ENCODE assay signal across 14 cellular contexts in genomic region chr6:170067257-170067656, GRCh38.
DNase-seq lines count a peak whose midpoint lies in the region; ATAC-seq and TF ChIP-seq lines count a peak whose summit lies in the region.
"Had no signal": no experiment of that assay in that cellular context is flagged by ENCODE, and none has a peak within 500 bp of the region (broad histone marks: within the 10 kb centered on the region; RNA-seq: fewer than 3 reads in every experiment).

No MANE protein-coding gene starts in this region.

- peaks cover 0 to 13% of the 10 kb centered on the region in 2 donors for H3K9me3 ChIP-seq in right atrium auricular region
- peaks cover 14% of the 10 kb centered on the region for H3K9me3 ChIP-seq in left ventricle myocardium inferior (replicated peaks)
- peaks cover 4 to 5% of the 10 kb centered on the region in 2 donors for H3K9me3 ChIP-seq in neuronal stem cell (replicated peaks in 1 of 2; ENCODE audit: control insufficient read depth in 2 of 2, insufficient read depth in 1 of 2, low read depth in 1 of 2, low read length in 2 of 2)
- no peaks in the 10 kb centered on the region for H3K9me3 ChIP-seq in esophagus squamous epithelium
- H3K9me3 ChIP-seq: psoas muscle had no signal

- no peaks in the 10 kb centered on the region for H3K27me3 ChIP-seq in right atrium auricular region
- H3K27me3 ChIP-seq in left ventricle myocardium inferior (ENCODE audit: low read depth), result peaks cover 15% of the 10 kb centered on the region
- peaks cover 0 to 2% (median 0%) of the 10 kb centered on the region in 3 experiments for H3K27me3 ChIP-seq in neuronal stem cell (ENCODE audit: control insufficient read depth in 3 of 3, insufficient read depth in 3 of 3, low read depth in 1 of 3, low read length in 3 of 3)
- H3K27me3 ChIP-seq in esophagus squamous epithelium, result peaks cover 0 to 13% (median 0%) of the 10 kb centered on the region in 4 donors
- H3K27me3 ChIP-seq: brain microvascular endothelial cell had no signal

- WGBS in neuronal stem cell (ENCODE audit: extremely low coverage in 2 of 2, insufficient read length in 2 of 2, insufficient replicate concordance in 1 of 2), 2 donors, result no CpG with 5 or more reads among the region's 16 CpGs
- WGBS in esophagus squamous epithelium, 2 donors, result 51 to 100% methylated on average over 1 to 5 of the region's 16 CpGs

- ATAC-seq in GM21723 (IDR thresholded peaks at IDR 0.05; ENCODE audit: unreplicated experiment), result no peak
- ATAC-seq: activated naive CD4-positive, alpha-beta T cell treated with anti-CD3 and anti-CD28 coated beads, Interleukin-2, amount 50 U/mL, for 72 hours; psoas muscle had no signal

- H2AFZ ChIP-seq in neuronal stem cell (ENCODE audit: low read length), result no peak overlapping the region

- no peak for TF ChIP-seq POLR2A in esophagus squamous epithelium (IDR thresholded peaks at IDR 0.05)

- H3K4me1 ChIP-seq in right atrium auricular region (no peaks in the 10 kb centered on the region), left ventricle myocardium inferior (peaks cover 3% of the 10 kb centered on the region), neuronal stem cell (ENCODE audit: control insufficient read depth in 2 of 2, insufficient read depth in 1 of 2, low read depth in 1 of 2, low read length in 2 of 2) (peaks cover 0 to 14% of the 10 kb centered on the region in 2 donors), esophagus squamous epithelium (peaks cover 0 to 8% (median 0%) of the 10 kb centered on the region in 3 donors)
- H3K4me1 ChIP-seq: psoas muscle had no signal

- intact Hi-C loops in left ventricle myocardium inferior (cut with micrococcal nuclease), result no loop called here
- intact Hi-C loops in esophagus squamous epithelium (cut with DNase I), result no loop called here

- no peak overlapping the region for H2BK5ac ChIP-seq in neuronal stem cell (ENCODE audit: low read length)

- in situ Hi-C loops in KBM-7 (cut with MboI; ENCODE audit: low pct_unique_long_range_greater_than_20kb, low sequenced_read_pairs), result no loop called here

- H3K4ac ChIP-seq in neuronal stem cell (ENCODE audit: low read length), result no peak overlapping the region

- peak; percentile 43 for DNase-seq in right atrium auricular region (ENCODE audit: low spot score)
- no peak for DNase-seq in left ventricle myocardium inferior
- DNase-seq in fibroblast of villous mesenchyme (ENCODE audit: low read depth), result peak; percentile 64
- DNase-seq in neuronal stem cell (ENCODE audit: low spot score), result no peak
- DNase-seq in stimulated activated CD8-positive, alpha-beta memory T cell treated with anti-CD3 and anti-CD28 coated beads, Interleukin-4, amount 100 ng/mL, for 48 hours, result no peak
- no peak for DNase-seq in esophagus squamous epithelium (lab: John Stamatoyannopoulos, UW)
- no peak for DNase-seq in KBM-7
- DNase-seq: brain microvascular endothelial cell; effector CD4-positive, alpha-beta T cell; naive B cell; NCI-H2171 had no signal

- no peaks in the 10 kb centered on the region for H3K36me3 ChIP-seq in right atrium auricular region
- H3K36me3 ChIP-seq in left ventricle myocardium inferior, result no peaks in the 10 kb centered on the region
- H3K36me3 ChIP-seq in neuronal stem cell (replicated peaks in 1 of 2; ENCODE audit: control insufficient read depth in 2 of 2, insufficient read depth in 2 of 2, low read length in 2 of 2), result no peaks in the 10 kb centered on the region
- no peaks in the 10 kb centered on the region for H3K36me3 ChIP-seq in esophagus squamous epithelium
- H3K36me3 ChIP-seq: brain microvascular endothelial cell had no signal

- peak overlapping the region; percentile 60 for H4K91ac ChIP-seq in neuronal stem cell (ENCODE audit: low read depth, low read length, poor library complexity)

- H2BK15ac ChIP-seq in neuronal stem cell (ENCODE audit: low read length), result peak overlapping the region; percentile 17

- H3K79me1 ChIP-seq in neuronal stem cell (ENCODE audit: low read depth, low read length), result no peaks in the 10 kb centered on the region

- no peak overlapping the region for H2AK5ac ChIP-seq in neuronal stem cell (ENCODE audit: low read depth, low read length)

- no peak overlapping the region for H3K14ac ChIP-seq in neuronal stem cell (ENCODE audit: low read length)

- no peak overlapping the region for H2BK120ac ChIP-seq in neuronal stem cell (ENCODE audit: low read depth, low read length)

- H3K27ac ChIP-seq in right atrium auricular region (no peak overlapping the region), left ventricle myocardium inferior (replicated peaks) (no peak overlapping the region), neuronal stem cell (replicated peaks; ENCODE audit: low read length) (no peak overlapping the region), esophagus squamous epithelium (no peak overlapping the region)
- H3K27ac ChIP-seq: brain microvascular endothelial cell, psoas muscle had no signal

- TF ChIP-seq CTCF in right atrium auricular region (IDR thresholded peaks at IDR 0.05) (no peak), left ventricle myocardium inferior (IDR thresholded peaks at IDR 0.05; ENCODE audit: borderline replicate concordance) (no peak), fibroblast of villous mesenchyme (IDR thresholded peaks at IDR 0.05; ENCODE audit: insufficient read depth, low read depth, low read length) (peak; percentile 16), esophagus squamous epithelium (IDR thresholded peaks at IDR 0.05) (no peak)

- peak overlapping the region; percentile 67 for H3K18ac ChIP-seq in neuronal stem cell (ENCODE audit: low read length)

- H3K4me3 ChIP-seq in right atrium auricular region (no peak overlapping the region), left ventricle myocardium inferior (no peak overlapping the region), fibroblast of villous mesenchyme (ENCODE audit: low read depth, low read length) (no peak overlapping the region), neuronal stem cell (ENCODE audit: low read length in 2 of 2) (no peak overlapping the region), esophagus squamous epithelium (no peak overlapping the region)
- H3K4me3 ChIP-seq: psoas muscle had no signal

- H3K9ac ChIP-seq in neuronal stem cell (ENCODE audit: low read depth, low read length, poor library complexity), result no peak overlapping the region

- H2BK12ac ChIP-seq in neuronal stem cell (ENCODE audit: low read length), result peak overlapping the region; percentile 12

- H3K23ac ChIP-seq in neuronal stem cell (ENCODE audit: low read depth, low read length, poor library complexity), result no peak overlapping the region

- no peak overlapping the region for H4K8ac ChIP-seq in neuronal stem cell (ENCODE audit: low read depth, low read length)

- no peak overlapping the region for H3K4me2 ChIP-seq in neuronal stem cell (ENCODE audit: insufficient read depth, low read length, poor library complexity, severe bottlenecking)

Comparison
In these comparisons a context has a peak if more than half of its experiments do, and no peak if none do; other contexts are left out.
1. DNase-seq: peak in right atrium auricular region (single experiment) and fibroblast of villous mesenchyme (single experiment); none in left ventricle myocardium inferior (single experiment), neuronal stem cell (single experiment), stimulated activated CD8-positive, alpha-beta memory T cell treated with anti-CD3 and anti-CD28 coated beads, Interleukin-4, amount 100 ng/mL, for 48 hours (single experiment), esophagus squamous epithelium (single experiment) and KBM-7 (single experiment).